1 cellular context compared by ENCODE assay signal in the genomic region with DNA sequence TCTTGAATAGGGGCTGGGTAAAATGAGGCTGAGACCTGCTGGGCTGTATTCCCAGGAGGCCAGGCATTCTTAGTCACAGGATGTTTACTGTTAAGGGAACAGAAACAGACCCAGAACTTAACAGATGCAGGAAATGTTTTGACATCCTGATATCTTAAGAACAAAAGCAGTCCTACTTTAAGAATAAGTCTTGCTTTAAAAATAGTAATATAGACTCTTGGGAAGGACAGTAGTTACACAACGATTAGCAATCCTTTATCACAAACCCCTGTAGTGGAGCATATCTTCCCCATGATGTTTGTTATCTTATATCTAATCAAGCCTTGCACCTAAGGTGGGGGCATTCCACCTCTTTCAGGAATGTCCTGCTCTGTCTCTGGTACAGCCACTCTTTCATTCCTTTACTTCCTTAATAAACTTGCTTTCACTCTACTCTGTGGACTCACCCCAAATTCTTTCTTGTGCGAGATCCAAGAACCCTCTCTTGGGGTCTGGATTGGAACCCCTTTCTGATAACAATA.
TF ChIP-seq lines count a peak whose summit lies in the region.

No MANE protein-coding gene starts in this region.

TF ChIP-seq in IMR-90, 13 proteins besides CTCF, POLR2A, EP300 and RAD21 (continued from another document):
- TF ChIP-seq MAZ (IDR thresholded peaks at IDR 0.05; ENCODE audit: borderline replicate concordance, low read depth, low read length) (no peak), SMC3 (IDR thresholded peaks at IDR 0.05; ENCODE audit: low read depth, low read length) (no peak), CHD1 (IDR thresholded peaks at IDR 0.05; ENCODE audit: low read depth, low read length) (no peak), MAFK (IDR thresholded peaks at IDR 0.05; ENCODE audit: low read depth, low read length) (no peak), BHLHE40 (IDR thresholded peaks at IDR 0.05; ENCODE audit: low read depth, low read length) (no peak), NFE2L2 (IDR thresholded peaks at IDR 0.05; ENCODE audit: low read depth, low read length) (no peak), FOS (IDR thresholded peaks at IDR 0.05; ENCODE audit: low read depth, low read length) (no peak)
TF ChIP-seq in IMR-90: peak in this region for 0.
